20 cellular contexts compared by ENCODE assay signal in genomic region chr12:67969134-67969782, GRCh38. TPM values are rescaled to one million over a fixed set of nuclear protein-coding genes. Genes with fewer than 3 reads are reported as not detected.
DNase-seq lines count a peak whose midpoint lies in the region; ATAC-seq, FAIRE-seq and TF ChIP-seq lines count a peak whose summit lies in the region.
"Had no signal": no experiment of that assay in that cellular context is flagged by ENCODE, and none has a peak within 500 bp of the region (broad histone marks: within the 10 kb centered on the region; RNA-seq: fewer than 3 reads in every experiment).

No MANE protein-coding gene starts in this region.

- H3K9me3 ChIP-seq in heart left ventricle (no peaks in the 10 kb centered on the region), H1 (ENCODE audit: insufficient read depth in 2 of 2, low read depth in 1 of 2, low read length in 1 of 2) (no peaks in the 10 kb centered on the region), right cardiac atrium (ENCODE audit: control insufficient read depth, low read length) (no peaks in the 10 kb centered on the region)
- H3K9me3 ChIP-seq: HAP-1, Peyer's patch had no signal

- H3K18ac ChIP-seq in H1 (ENCODE audit: extremely low read depth, low read length), result no peak overlapping the region

- H3K56ac ChIP-seq in H1 (replicated peaks; ENCODE audit: insufficient read length, low read depth, low read length), result no peak overlapping the region

- DNase-seq in heart left ventricle, result no peak
- DNase-seq in cardiac septum (ENCODE audit: low spot score), result no peak
- DNase-seq in H1 (ENCODE audit: low read depth in 1 of 2, low spot score in 2 of 2), result no peak
- DNase-seq in right cardiac atrium, result peak in 1 of 3 donors; percentile 17
- no peak for DNase-seq in 8988T
- DNase-seq: DMS79 treated with DMSO at 0.1 percent for 48 hours, Karpas-422, NCI-H1048, NCI-H1436 treated with DMSO at 0.1 percent for 48 hours, NCI-H2171 treated with DMSO at 0.1 percent for 48 hours, Peyer's patch, SK-N-SH had no signal

- H2AFZ ChIP-seq in H1 (ENCODE audit: low read length), result peak overlapping the region; percentile 8; the same call in 1 of the 2 replicates

- no peak overlapping the region for H3K4me2 ChIP-seq in H1 (ENCODE audit: insufficient read depth in 1 of 2, low read depth in 2 of 2, low read length in 2 of 2)
- H3K4me2 ChIP-seq: SK-N-SH had no signal

- no peak overlapping the region for H4K5ac ChIP-seq in H1 (ENCODE audit: insufficient read length, low read depth, low read length)

- peak in 3 of 4 donors; percentile 18 to 56 (median 34) for ATAC-seq in heart left ventricle
- peak; percentile 92 to 95 for ATAC-seq in right cardiac atrium
- ATAC-seq in HG03135 (IDR thresholded peaks at IDR 0.05; ENCODE audit: unreplicated experiment), result no peak
- no peak for ATAC-seq in HG03520 (IDR thresholded peaks at IDR 0.05; ENCODE audit: unreplicated experiment)

- CTCF ChIA-PET in H1 (lab: Charles Lee; ENCODE audit: partially characterized antibody), result interaction anchor here (1.0 to 1.5 kb wide), 3 partner anchors 23 to 528 kb away, joined by 3 to 4 read pairs (median 3); no protein-coding TSS in a partner anchor

- no peaks in the 10 kb centered on the region for H3K79me2 ChIP-seq in H1 (ENCODE audit: control insufficient read depth in 1 of 2, insufficient read depth in 2 of 2, low read length in 2 of 2)

- no peak overlapping the region for H4K91ac ChIP-seq in H1 (replicated peaks; ENCODE audit: insufficient read length, low read length)

- no peak overlapping the region for H2BK15ac ChIP-seq in H1 (ENCODE audit: low read length)

- no peak for TF ChIP-seq CTCF in heart left ventricle (IDR thresholded peaks at IDR 0.05)
- no peak for TF ChIP-seq CTCF in H1 (IDR thresholded peaks at IDR 0.05; ENCODE audit: control extremely low read depth in 1 of 3, insufficient read depth in 1 of 3, low read depth in 1 of 3, low read length in 3 of 3)

- H2BK5ac ChIP-seq in H1 (ENCODE audit: low read depth, low read length), result no peak overlapping the region

- no peak overlapping the region for H2AK5ac ChIP-seq in H1 (ENCODE audit: low read depth, low read length)

- H3K36me3 ChIP-seq in heart left ventricle, result no peaks in the 10 kb centered on the region
- H3K36me3 ChIP-seq in H1 (ENCODE audit: control insufficient read depth in 2 of 4, insufficient read depth in 4 of 4, low read length in 3 of 4), result no peaks in the 10 kb centered on the region
- H3K36me3 ChIP-seq: HAP-1, Peyer's patch had no signal

- TF ChIP-seq EP300 in H1 (IDR thresholded peaks at IDR 0.05; ENCODE audit: borderline replicate concordance in 1 of 2, low read depth in 2 of 2, low read length in 2 of 2), result no peak

- H3K23ac ChIP-seq in H1 (ENCODE audit: insufficient read length), result no peak overlapping the region

- H3K27ac ChIP-seq in heart left ventricle, result peak overlapping the region in 1 of 12 donors; percentile 4
- H3K27ac ChIP-seq in H1 (ENCODE audit: low read depth, low read length), result no peak overlapping the region
- H3K27ac ChIP-seq in right cardiac atrium (ENCODE audit: low read length), result peak overlapping the region; percentile 77
- H3K27ac ChIP-seq: Peyer's patch had no signal

- H2BK20ac ChIP-seq in H1 (ENCODE audit: low read length), result no peak overlapping the region

- no peak overlapping the region for H3K4me3 ChIP-seq in heart left ventricle
- H3K4me3 ChIP-seq in H1 (ENCODE audit: extremely low read depth in 1 of 4, insufficient read depth in 2 of 4, low read depth in 3 of 4, low read length in 4 of 4), result no peak overlapping the region
- H3K4me3 ChIP-seq in right cardiac atrium (ENCODE audit: low read length), result no peak overlapping the region
- H3K4me3 ChIP-seq: HAP-1, Peyer's patch had no signal

- H3K9ac ChIP-seq in H1 (replicated peaks in 1 of 4; ENCODE audit: extremely low read depth in 1 of 4, low read depth in 3 of 4, low read length in 3 of 4), result no peak overlapping the region
- H3K9ac ChIP-seq: SK-N-SH had no signal

- 31 to 44% (median 38%) methylated on average over 4 of the region's 4 CpGs for WGBS in heart left ventricle, 4 donors
- 85% methylated on average over 4 of the region's 4 CpGs; no CpG with 5 or more reads in 1 of the 2 experiments for WGBS in H1 (ENCODE audit: extremely low coverage in 1 of 2, insufficient coverage in 1 of 2, insufficient read length in 1 of 2, insufficient replicate concordance in 2 of 2, low coverage in 1 of 2, low lambda C conversion rate in 2 of 2, missing lambda C conversion rate in 1 of 2), 2 experiments
- WGBS in right cardiac atrium, result 34% methylated on average over 4 of the region's 4 CpGs

- H4K8ac ChIP-seq in H1 (ENCODE audit: extremely low read depth, insufficient read depth, low read length), result no peak overlapping the region

- no peak overlapping the region for H2BK120ac ChIP-seq in H1 (replicated peaks; ENCODE audit: low read depth, low read length)

- H3K4me1 ChIP-seq in heart left ventricle (peaks cover 0 to 10% (median 4%) of the 10 kb centered on the region in 12 donors), H1 (replicated peaks in 1 of 4; ENCODE audit: control insufficient read depth in 3 of 4, insufficient read depth in 4 of 4, low read length in 3 of 4) (no peaks in the 10 kb centered on the region), right cardiac atrium (ENCODE audit: control insufficient read depth, insufficient read depth, low read length) (no peaks in the 10 kb centered on the region)
- H3K4me1 ChIP-seq: HAP-1, Peyer's patch had no signal

- TF ChIP-seq RAD21 in H1 (IDR thresholded peaks at IDR 0.05 in 1 of 2, conservative IDR thresholded peaks at IDR 0.05 in 1 of 2; ENCODE audit: low read depth in 2 of 2, low read length in 2 of 2), result no peak

- no peaks in the 10 kb centered on the region for H4K20me1 ChIP-seq in H1 (replicated peaks in 1 of 2; ENCODE audit: control insufficient read depth in 1 of 2, insufficient read depth in 2 of 2, low read length in 2 of 2)

- no peaks in the 10 kb centered on the region for H3K23me2 ChIP-seq in H1 (ENCODE audit: low read depth, low read length)

- FAIRE-seq in H1 (lab: Jason Lieb, UNC), result no peak
- FAIRE-seq: HTR-8/SVneo had no signal

- no peak overlapping the region for H2BK12ac ChIP-seq in H1 (ENCODE audit: low read depth, low read length)

- no peaks in the 10 kb centered on the region for H3K79me1 ChIP-seq in H1 (ENCODE audit: low read depth, low read length)

- TF ChIP-seq POLR2A in heart left ventricle (IDR thresholded peaks at IDR 0.05) (no peak), H1 (IDR thresholded peaks at IDR 0.05; ENCODE audit: control extremely low read depth in 1 of 2, low read depth in 2 of 2, low read length in 2 of 2) (no peak)

- intact Hi-C loops in heart left ventricle (cut with DNase I), result no loop called here
- intact Hi-C loops in cardiac septum (cut with DNase I), result no loop called here
- intact Hi-C loops in right cardiac atrium (cut with DNase I), result no loop called here

- POLR2A ChIA-PET in H1 (lab: Charles Lee; ENCODE audit: partially characterized antibody), result no interaction called here

- H3K27me3 ChIP-seq in heart left ventricle (no peaks in the 10 kb centered on the region), H1 (replicated peaks in 1 of 4; ENCODE audit: control insufficient read depth in 3 of 4, extremely low read depth in 1 of 4, insufficient read depth in 3 of 4, low read length in 3 of 4) (no peaks in the 10 kb centered on the region), right cardiac atrium (ENCODE audit: control insufficient read depth, insufficient read depth) (no peaks in the 10 kb centered on the region)
- H3K27me3 ChIP-seq: Peyer's patch had no signal

- no peak overlapping the region for H3K4ac ChIP-seq in H1 (replicated peaks; ENCODE audit: insufficient read length, low read depth, low read length)

- H3K14ac ChIP-seq in H1 (ENCODE audit: insufficient read length), result no peak overlapping the region

TF ChIP-seq in H1, 55 proteins besides CTCF, POLR2A, EP300 and RAD21:
- TF ChIP-seq CHD2 (IDR thresholded peaks at IDR 0.05; ENCODE audit: low read length), result no peak

RNA-seq across cellular contexts. Expression of gene IFNG-AS1, which starts 20.0 kb away (rescaled TPM):
- under 1 TPM in 6 of 9 donors, not detected in 3; 0.32 to 0.70 (median 0.65) TPM for total RNA-seq in heart left ventricle
- polyA plus RNA-seq in heart left ventricle, result under 1 TPM in 1 of 2 donors, not detected in 1; 0.34 TPM
- total RNA-seq in cardiac septum, result 0.19 TPM
- total RNA-seq in H1 (2021; fragmentation: NEBNext Ultra II Directional; extraction: Animal tissue kit (Norgen Biotek cat#: 25700)), result not detected in 2 replicates
- polyA plus RNA-seq in H1 (2011; rRNA removed), result not detected in 2 replicates
- polyA plus RNA-seq in H1 (2011; cell fraction: cytosol; rRNA removed), result not detected
- polyA plus RNA-seq in H1 (2011; cell fraction: nucleus; rRNA removed), result not detected
- not detected in 4 replicates for polyA plus RNA-seq in H1 (2012, experiment 1 of 2)
- not detected for polyA plus RNA-seq in H1 (2012, experiment 2 of 2)
- polyA plus RNA-seq in H1 (2013, experiment 1 of 2), result not detected
- not detected for polyA plus RNA-seq in H1 (2013, experiment 2 of 2)
- not detected in 2 replicates for polyA minus RNA-seq in H1 (2011; rRNA and poly(A)+ RNA removed)
- not detected for polyA minus RNA-seq in H1 (2011; cell fraction: cytosol; rRNA and poly(A)+ RNA removed)
- not detected for polyA minus RNA-seq in H1 (2011; cell fraction: nucleus; rRNA and poly(A)+ RNA removed)
- 1 to 10 TPM in 1 of 4 donors, under 1 TPM in 2, not detected in 1; 0.80 to 1.4 (median 0.93) TPM for total RNA-seq in right cardiac atrium
- polyA plus RNA-seq in right cardiac atrium, result 0.79 TPM
- total RNA-seq: G401, MCF 10A, NCI-H460 had no signal
- polyA plus RNA-seq: CD14-positive monocyte, SK-N-SH had no signal

Comparison
In these comparisons a context has a peak if more than half of its experiments do, and no peak if none do; other contexts are left out.
1. ATAC-seq: peak in heart left ventricle (3 of 4) and right cardiac atrium (2 of 2); none in HG03135 (single experiment) and HG03520 (single experiment).